Comparison of ENCODE assay signal across 7 cellular contexts in the genomic region with DNA sequence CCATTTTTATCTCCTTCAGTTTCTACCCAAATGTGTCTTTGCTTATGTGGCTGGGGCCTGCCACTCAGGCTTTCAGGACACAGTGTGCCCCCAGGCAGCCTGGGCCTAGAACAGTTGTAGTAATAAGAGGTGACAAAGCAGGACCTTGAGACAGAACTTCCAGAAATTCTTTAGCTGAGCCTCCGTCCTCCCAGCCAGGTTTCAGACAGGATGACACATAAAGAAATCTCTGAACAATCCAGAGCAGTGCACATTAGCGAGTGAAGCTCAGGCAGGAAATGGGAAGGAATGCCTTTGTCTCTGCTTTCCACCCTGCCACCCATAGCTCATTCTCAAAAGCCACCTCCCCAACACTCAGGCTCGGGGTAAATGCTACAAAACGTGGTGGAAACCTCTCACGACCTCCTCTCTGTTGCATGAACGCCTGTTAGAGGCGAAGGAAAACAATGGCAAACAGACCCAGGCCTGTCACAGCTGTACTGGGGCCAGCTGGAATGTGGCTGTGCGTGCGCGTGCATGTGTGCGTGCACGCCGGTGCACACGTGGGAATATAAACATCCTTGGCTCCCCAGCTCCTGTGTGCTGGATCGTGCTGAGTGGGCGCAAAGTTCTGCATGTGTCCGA.
A peak's percentile ranks its signal among the peaks of the same experiment; 100 is the strongest.
DNase-seq lines count a peak whose midpoint lies in the region; ATAC-seq and TF ChIP-seq lines count a peak whose summit lies in the region.

No MANE protein-coding gene starts in this region.

- dilution Hi-C loops in IMR-90 (cut with HindIII; ENCODE audit: low sequenced_read_pairs, unreplicated experiment): no loop called here

- peak overlapping the region; percentile 43; the same call in 2 of the 3 replicates for H2BK15ac ChIP-seq in IMR-90 (ENCODE audit: low read depth, low read length)

- peak overlapping the region; percentile 51 for H2AK9ac ChIP-seq in IMR-90 (replicated peaks; ENCODE audit: low read depth, low read length, poor library complexity)

- H3K23ac ChIP-seq in IMR-90 (ENCODE audit: low read depth, low read length): peak overlapping the region; percentile 95

- no peak for TF ChIP-seq RAD21 in IMR-90 (IDR thresholded peaks at IDR 0.05; ENCODE audit: low read length)

- H3K27ac ChIP-seq in IMR-90 (ENCODE audit: insufficient read depth, low read length) (peak overlapping the region; percentile 58), smooth muscle cell (ENCODE audit: low read depth) (peak overlapping the region; percentile 82)

- peak; percentile 61 for ATAC-seq in IMR-90 (ENCODE audit: low read depth)
- ATAC-seq in esophagus mucosa: peak; percentile 51
- no peak for ATAC-seq in HG02610 (IDR thresholded peaks at IDR 0.05; ENCODE audit: unreplicated experiment)

- peak overlapping the region; percentile 49 to 95 for H4K8ac ChIP-seq in IMR-90 (ENCODE audit: low read depth in 2 of 2, low read length in 2 of 2)

- peak overlapping the region; percentile 70 for H4K5ac ChIP-seq in IMR-90 (ENCODE audit: low read depth, low read length)

- no peaks in the 10 kb centered on the region for H3K27me3 ChIP-seq in IMR-90 (ENCODE audit: control insufficient read depth, insufficient read depth, low read length)
- H3K27me3 ChIP-seq in smooth muscle cell (ENCODE audit: low read depth): no peaks in the 10 kb centered on the region

- BruUV-seq in IMR-90 (replicated peaks; lab: Mats Ljungman, UMichigan): no TSS peak

- H3K56ac ChIP-seq in IMR-90 (ENCODE audit: extremely low read depth, insufficient read depth, low read length): peak overlapping the region; percentile 65; the same call in 1 of the 2 replicates

- H2BK5ac ChIP-seq in IMR-90 (ENCODE audit: low read depth, low read length, poor library complexity, severe bottlenecking): peak overlapping the region; percentile 87

- H2AK5ac ChIP-seq in IMR-90 (ENCODE audit: low read depth, low read length): peak overlapping the region; percentile 76

- peak; percentile 25 for TF ChIP-seq POLR2A in GM19099 (IDR thresholded peaks at IDR 0.05; ENCODE audit: extremely low read depth, insufficient read length, low read depth)
- TF ChIP-seq POLR2A in IMR-90 (IDR thresholded peaks at IDR 0.05; ENCODE audit: low read depth, low read length): no peak
- no peak for TF ChIP-seq POLR2A in erythroblast (IDR thresholded peaks at IDR 0.05; ENCODE audit: low read length)

- peaks cover 30% of the 10 kb centered on the region for H3K9me1 ChIP-seq in IMR-90 (ENCODE audit: insufficient read depth, low read length)

- H3K14ac ChIP-seq in IMR-90 (replicated peaks; ENCODE audit: low read depth, low read length): peak overlapping the region; percentile 96

- peak overlapping the region; percentile 96 for H3K4ac ChIP-seq in IMR-90 (ENCODE audit: low read depth, low read length)

- H3K18ac ChIP-seq in IMR-90 (ENCODE audit: low read depth, low read length): peak overlapping the region; percentile 81

- in situ Hi-C loops in IMR-90 (cut with MboI; ENCODE audit: low sequenced_read_pairs): no loop called here

- CTCF ChIA-PET in IMR-90 (lab: Yijun Ruan, JAX): interaction anchor here (0.7 kb wide), 2 partner anchors 260 to 365 kb away, joined by 3 read pairs; no protein-coding TSS in a partner anchor

- H3K4me1 ChIP-seq in IMR-90 (ENCODE audit: control insufficient read depth, insufficient read depth, low read length): peaks cover 22% of the 10 kb centered on the region
- peaks cover 35% of the 10 kb centered on the region for H3K4me1 ChIP-seq in smooth muscle cell (ENCODE audit: low read depth)

- H3K36me3 ChIP-seq in IMR-90 (ENCODE audit: control insufficient read depth, insufficient read depth, low read length) (no peaks in the 10 kb centered on the region), smooth muscle cell (ENCODE audit: low read depth) (no peaks in the 10 kb centered on the region)

- H3F3A ChIP-seq in smooth muscle cell (ENCODE audit: low read depth): peaks cover 25% of the 10 kb centered on the region

- intact Hi-C loops in IMR-90 (cut with micrococcal nuclease): no loop called here

- no peaks in the 10 kb centered on the region for H3K9me3 ChIP-seq in IMR-90 (ENCODE audit: control insufficient read depth, insufficient read depth, low read length)
- H3K9me3 ChIP-seq in smooth muscle cell (replicated peaks; ENCODE audit: low read depth): no peaks in the 10 kb centered on the region

- H4K20me1 ChIP-seq in IMR-90 (ENCODE audit: insufficient read depth, low read length): no peaks in the 10 kb centered on the region
- no peaks in the 10 kb centered on the region for H4K20me1 ChIP-seq in smooth muscle cell (ENCODE audit: low read depth)

- H2BK120ac ChIP-seq in IMR-90 (ENCODE audit: low read depth, low read length): peak overlapping the region; percentile 99

- WGBS in IMR-90 (ENCODE audit: extremely low coverage in 2 of 2, insufficient read length in 1 of 2), 2 experiments: 20% methylated on average over 4 of the region's 17 CpGs; no CpG with 5 or more reads in 1 of the 2 experiments
- WGBS in smooth muscle cell (ENCODE audit: low lambda C conversion rate): 58% methylated on average over 17 of the region's 17 CpGs

- H3K4me2 ChIP-seq in IMR-90 (ENCODE audit: low read depth, low read length): peak overlapping the region; percentile 43; the same call in 1 of the 2 replicates
- H3K4me2 ChIP-seq in smooth muscle cell: peak overlapping the region; percentile 31

- 0 out of 4 replicates have a peak, but pooled peaks cover 0 to 2% of the 10 kb centered on the region in 2 experiments for H3K79me1 ChIP-seq in IMR-90 (ENCODE audit: low read depth in 1 of 2, low read length in 2 of 2)

- POLR2A ChIA-PET in IMR-90 (lab: Charles Lee; ENCODE audit: unreplicated experiment): interaction anchor here (0.6 to 1.1 kb wide), 2 partner anchors 14 to 161 kb away, joined by 4 to 13 read pairs; no protein-coding TSS in a partner anchor

- H3K4me3 ChIP-seq in IMR-90 (ENCODE audit: insufficient read depth, low read depth, low read length) (no peak overlapping the region), smooth muscle cell (no peak overlapping the region)

- TF ChIP-seq CTCF in IMR-90 (conservative IDR thresholded peaks at IDR 0.05; ENCODE audit: low read depth, low read length): no peak
- no peak for TF ChIP-seq CTCF in smooth muscle cell (IDR thresholded peaks at IDR 0.05; ENCODE audit: borderline replicate concordance, insufficient read depth, poor library complexity, severe bottlenecking)

- peak overlapping the region; percentile 95 for H2BK20ac ChIP-seq in IMR-90 (ENCODE audit: low read depth, low read length)

- no peaks in the 10 kb centered on the region for H3K79me2 ChIP-seq in smooth muscle cell (ENCODE audit: low read depth)

- 0 out of 2 replicates have a peak overlapping the region, but pooled peaks have one; percentile 3 for H3K9ac ChIP-seq in IMR-90 (ENCODE audit: low read depth, low read length)
- peak overlapping the region; percentile 42 for H3K9ac ChIP-seq in smooth muscle cell (ENCODE audit: low read depth)

- H4K91ac ChIP-seq in IMR-90 (ENCODE audit: insufficient read depth, low read depth, low read length): peak overlapping the region; percentile 93

- peak overlapping the region; percentile 92 for H2AFZ ChIP-seq in IMR-90 (replicated peaks; ENCODE audit: low read length, poor library complexity)
- H2AFZ ChIP-seq in smooth muscle cell (ENCODE audit: low read depth): no peak overlapping the region

- peak; percentile 73 for DNase-seq in IMR-90
- no peak for DNase-seq in smooth muscle cell (lab: John Stamatoyannopoulos, UW; ENCODE audit: unreplicated experiment)
- no peak for DNase-seq in erythroblast (lab: John Stamatoyannopoulos, UW)
- no peak for DNase-seq in DMS 273 treated with DMSO at 0.1 percent for 48 hours (lab: John Stamatoyannopoulos, UW)

TF ChIP-seq in IMR-90, 13 proteins besides CTCF, POLR2A, EP300 and RAD21:
- TF ChIP-seq BHLHE40 (IDR thresholded peaks at IDR 0.05; ENCODE audit: low read depth, low read length): peak; percentile 62; the same call in 1 of the 2 replicates
- no peak for TF ChIP-seq RCOR1 (IDR thresholded peaks at IDR 0.05; ENCODE audit: insufficient replicate concordance, low read length)
- TF ChIP-seq, protein P1, sequence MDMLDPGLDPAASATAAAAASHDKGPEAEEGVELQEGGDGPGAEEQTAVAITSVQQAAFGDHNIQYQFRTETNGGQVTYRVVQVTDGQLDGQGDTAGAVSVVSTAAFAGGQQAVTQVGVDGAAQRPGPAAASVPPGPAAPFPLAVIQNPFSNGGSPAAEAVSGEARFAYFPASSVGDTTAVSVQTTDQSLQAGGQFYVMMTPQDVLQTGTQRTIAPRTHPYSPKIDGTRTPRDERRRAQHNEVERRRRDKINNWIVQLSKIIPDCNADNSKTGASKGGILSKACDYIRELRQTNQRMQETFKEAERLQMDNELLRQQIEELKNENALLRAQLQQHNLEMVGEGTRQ (IDR thresholded peaks at IDR 0.05; ENCODE audit: low read depth, low read length): 0 out of 2 replicates have a peak, but pooled peaks have one; percentile 33
- peak; percentile 60 for TF ChIP-seq MAFK (IDR thresholded peaks at IDR 0.05; ENCODE audit: low read depth, low read length)
- TF ChIP-seq CHD1 (IDR thresholded peaks at IDR 0.05; ENCODE audit: low read depth, low read length): no peak
- 0 out of 2 replicates have a peak, but pooled peaks have one; percentile 60 for TF ChIP-seq MXI1 (IDR thresholded peaks at IDR 0.05; ENCODE audit: borderline replicate concordance, low read depth, low read length)
